ENCODE assay signal across 2 cellular contexts in the genomic region with DNA sequence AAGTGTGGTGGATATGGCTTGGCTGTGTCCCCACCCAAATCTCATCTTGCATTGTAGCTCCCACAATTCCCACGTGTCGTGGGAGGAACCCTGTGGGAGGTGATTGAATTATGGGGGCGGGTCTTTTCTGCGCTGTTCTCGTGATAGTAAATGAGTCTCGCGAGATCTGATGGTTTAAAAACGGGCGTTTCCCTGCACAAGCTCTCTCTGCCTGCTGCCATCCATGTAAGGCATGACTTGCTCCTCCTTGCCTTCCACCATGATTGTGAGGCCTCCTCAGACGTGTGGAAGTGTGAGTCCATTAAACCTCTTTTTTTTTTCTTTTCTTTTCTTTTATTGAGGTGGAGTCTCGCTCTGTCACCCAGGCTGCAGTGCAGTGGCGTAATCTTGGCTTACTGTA. TPM values are rescaled to one million over a fixed set of nuclear protein-coding genes. Genes with fewer than 3 reads are reported as not detected.
"Had no signal": no experiment of that assay in that cellular context is flagged by ENCODE, and none has a peak within 500 bp of the region (broad histone marks: within the 10 kb centered on the region; RNA-seq: fewer than 3 reads in every experiment).

No MANE protein-coding gene starts in this region.

RNA-seq across cellular contexts. Expression of gene ONECUT3, which starts 57.8 kb away (rescaled TPM):
- total RNA-seq: M059J, NCI-H460 had no signal
